In the genomic region with DNA sequence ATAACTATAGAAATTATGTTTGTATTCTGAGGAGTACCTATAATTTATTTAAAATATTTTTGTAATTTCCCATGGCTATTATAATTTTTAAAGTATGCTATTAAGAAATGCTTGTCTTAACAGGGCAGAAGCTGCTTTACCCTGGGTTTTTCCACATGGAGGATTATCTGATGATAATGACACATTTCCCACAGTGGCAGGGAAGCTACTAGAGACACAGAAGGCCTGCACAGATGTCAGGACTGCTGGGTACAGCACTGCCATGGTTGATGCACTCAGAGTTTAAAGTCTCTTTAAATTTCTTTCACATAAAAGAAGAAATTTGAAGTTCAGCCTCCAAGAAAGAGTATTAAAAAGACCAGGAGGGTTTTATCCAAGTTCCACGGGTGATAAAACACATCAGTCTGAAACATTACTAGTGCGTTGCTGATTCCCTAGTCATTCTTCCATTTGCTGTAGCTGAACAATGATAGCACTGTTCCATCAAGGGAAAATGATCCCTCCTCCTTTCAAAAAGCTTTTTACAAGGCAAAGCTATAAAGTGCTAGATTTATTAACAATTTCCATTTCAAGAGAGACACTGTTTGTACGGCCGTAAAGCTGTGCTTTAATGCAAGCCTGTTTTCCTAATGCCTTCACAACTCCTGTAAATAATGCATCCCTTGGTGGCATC, we compare ENCODE assay signal across 32 cellular contexts.
DNase-seq lines count a peak whose midpoint lies in the region; ATAC-seq and TF ChIP-seq lines count a peak whose summit lies in the region.
"Had no signal": no experiment of that assay in that cellular context is flagged by ENCODE, and none has a peak within 500 bp of the region (broad histone marks: within the 10 kb centered on the region; RNA-seq: fewer than 3 reads in every experiment).

No MANE protein-coding gene starts in this region.

- H3K9me3 ChIP-seq in WERI-Rb-1 (ENCODE audit: severe bottlenecking), result no peaks in the 10 kb centered on the region
- H3K9me3 ChIP-seq: esophagus squamous epithelium, MG63, ovary, upper lobe of right lung had no signal

- no peaks in the 10 kb centered on the region for H3K27me3 ChIP-seq in WERI-Rb-1 (ENCODE audit: insufficient read depth, low read depth, severe bottlenecking)
- H3K27me3 ChIP-seq: esophagus squamous epithelium, foreskin keratinocyte, MG63, ovary, upper lobe of right lung had no signal

- H3K9me3 Mint-ChIP-seq in neural crest cell, result no peaks in the 10 kb centered on the region
- H3K9me3 Mint-ChIP-seq in activated CD8-positive, alpha-beta T cell treated with anti-CD3 and anti-CD28 coated beads, Interleukin-2, amount 10 ng/mL, durations not matched to agents 7 days and 5 days (ENCODE audit: insufficient read depth), result peaks cover 6% of the 10 kb centered on the region
- peaks cover 27% of the 10 kb centered on the region for H3K9me3 Mint-ChIP-seq in activated T-helper 2 cell treated with anti-CD3 and anti-CD28 coated beads, Interferon-gamma antibody, Interleukin-2, Interleukin-4, amounts not matched to agents 10 μg/mL and 5 μg/mL and 100 μg/mL, durations not matched to agents 14 hours and 24 hours and 36 hours
- H3K9me3 Mint-ChIP-seq: brain had no signal

- POLR2A ChIA-PET in activated CD8-positive, alpha-beta T cell treated with anti-CD3 and anti-CD28 coated beads, Interleukin-2, amount 10 ng/mL, durations not matched to agents 7 days and 5 days (lab: Charles Lee), result no interaction called here

- TF ChIP-seq CTCF in WERI-Rb-1 (IDR thresholded peaks at IDR 0.05; ENCODE audit: low read depth, low read length) (no peak), neural crest cell (conservative IDR thresholded peaks at IDR 0.05) (no peak)

- H3K4me3 Mint-ChIP-seq in neural crest cell, result no peak overlapping the region
- H3K4me3 Mint-ChIP-seq in activated CD8-positive, alpha-beta T cell treated with anti-CD3 and anti-CD28 coated beads, Interleukin-2, amount 10 ng/mL, durations not matched to agents 7 days and 5 days, result no peak overlapping the region
- no peak overlapping the region for H3K4me3 Mint-ChIP-seq in activated T-helper 2 cell treated with anti-CD3 and anti-CD28 coated beads, Interferon-gamma antibody, Interleukin-2, Interleukin-4, amounts not matched to agents 10 μg/mL and 5 μg/mL and 100 μg/mL, durations not matched to agents 14 hours and 24 hours and 36 hours (ENCODE audit: low read depth)
- H3K4me3 Mint-ChIP-seq: activated CD4-positive, alpha-beta memory T cell treated with anti-CD3 and anti-CD28 coated beads, Interleukin-2, amount 10 ng/mL, durations not matched to agents 7 days and 5 days; activated naive CD4-positive, alpha-beta T cell treated with anti-CD3 and anti-CD28 coated beads, Interleukin-2, amount 50 U/mL, for 24 hours; activated T-helper 17 cell treated with anti-CD3 and anti-CD28 coated beads, Interleukin-2, amount 50 U/mL, for 72 hours; brain; CD4-positive, CD25-positive, alpha-beta regulatory T cell; natural killer cell treated with Interleukin-12 subunit alpha and Interleukin-12 subunit beta and Interleukin-15 and Interleukin-18, amount 100 ng/mL, for 72 hours had no signal

- no peaks in the 10 kb centered on the region for H3K36me3 ChIP-seq in WERI-Rb-1
- H3K36me3 ChIP-seq: esophagus squamous epithelium, MG63, ovary, upper lobe of right lung had no signal

- DNase-seq in COLO829 (ENCODE audit: low spot score), result peak; percentile 62
- DNase-seq in NCI-H2171 (lab: John Stamatoyannopoulos, UW), result peak; percentile 53
- peak; percentile 22 for DNase-seq in WERI-Rb-1
- no peak for DNase-seq in neural crest cell (ENCODE audit: low read depth, low spot score)
- no peak for DNase-seq in activated CD8-positive, alpha-beta T cell treated with anti-CD3 and anti-CD28 coated beads, Interleukin-2, amount 10 ng/mL, durations not matched to agents 7 days and 5 days
- no peak for DNase-seq in activated T-helper 2 cell treated with anti-CD3 and anti-CD28 coated beads, Interferon-gamma antibody, Interleukin-2, Interleukin-4, amounts not matched to agents 10 μg/mL and 5 μg/mL and 100 μg/mL, durations not matched to agents 14 hours and 24 hours and 36 hours (ENCODE audit: low spot score)
- no peak for DNase-seq in DMS79 treated with DMSO at 0.1 percent for 48 hours (lab: John Stamatoyannopoulos, UW)
- DNase-seq: activated CD4-positive, alpha-beta memory T cell treated with anti-CD3 and anti-CD28 coated beads, Interleukin-2, amount 10 ng/mL, durations not matched to agents 7 days and 5 days; activated CD4-positive, CD25-positive, alpha-beta regulatory T cell treated with anti-CD3 and anti-CD28 coated beads, Interleukin-2, amount 50 U/mL, for 72 hours; amniotic stem cell; CD4-positive, CD25-positive, alpha-beta regulatory T cell; esophagus squamous epithelium; foreskin keratinocyte; GOT3; MG63; NCI-H1417 treated with DMSO at 0.1 percent for 48 hours; NCI-H510A; ovary; SHP77; stimulated activated naive CD4-positive, alpha-beta T cell treated with Interleukin-2 at 50 U/mL for 16 hours; T-helper 2 cell; upper lobe of right lung had no signal

- no peak for ATAC-seq in activated CD8-positive, alpha-beta T cell treated with anti-CD3 and anti-CD28 coated beads, Interleukin-2, amount 10 ng/mL, durations not matched to agents 7 days and 5 days
- ATAC-seq in HG02642 (IDR thresholded peaks at IDR 0.05; ENCODE audit: poor library complexity, unreplicated experiment), result no peak
- ATAC-seq: activated T-helper 17 cell treated with anti-CD3 and anti-CD28 coated beads, Interleukin-2, amount 50 U/mL, for 72 hours; foreskin keratinocyte; GM12878; natural killer cell treated with Interleukin-12 subunit alpha and Interleukin-12 subunit beta and Interleukin-15 and Interleukin-18, amount 100 ng/mL, for 72 hours; Panc1; upper lobe of right lung had no signal

- H3K4me3 ChIP-seq in WERI-Rb-1 (ENCODE audit: low read depth, low read length), result no peak overlapping the region
- H3K4me3 ChIP-seq: esophagus squamous epithelium, GM12878, lung, MG63, ovary, skin epidermis, upper lobe of right lung had no signal

- no peaks in the 10 kb centered on the region for H3K27me3 Mint-ChIP-seq in neural crest cell (ENCODE audit: low read depth)
- H3K27me3 Mint-ChIP-seq in activated CD8-positive, alpha-beta T cell treated with anti-CD3 and anti-CD28 coated beads, Interleukin-2, amount 10 ng/mL, durations not matched to agents 7 days and 5 days (ENCODE audit: low read depth), result no peaks in the 10 kb centered on the region
- no peaks in the 10 kb centered on the region for H3K27me3 Mint-ChIP-seq in activated T-helper 2 cell treated with anti-CD3 and anti-CD28 coated beads, Interferon-gamma antibody, Interleukin-2, Interleukin-4, amounts not matched to agents 10 μg/mL and 5 μg/mL and 100 μg/mL, durations not matched to agents 14 hours and 24 hours and 36 hours (ENCODE audit: low read depth)
- H3K27me3 Mint-ChIP-seq: activated CD4-positive, alpha-beta memory T cell treated with anti-CD3 and anti-CD28 coated beads, Interleukin-2, amount 10 ng/mL, durations not matched to agents 7 days and 5 days; activated naive CD4-positive, alpha-beta T cell treated with anti-CD3 and anti-CD28 coated beads, Interleukin-2, amount 50 U/mL, for 24 hours; activated T-helper 17 cell treated with anti-CD3 and anti-CD28 coated beads, Interleukin-2, amount 50 U/mL, for 72 hours; brain; CD4-positive, CD25-positive, alpha-beta regulatory T cell; natural killer cell treated with Interleukin-12 subunit alpha and Interleukin-12 subunit beta and Interleukin-15 and Interleukin-18, amount 100 ng/mL, for 72 hours had no signal

- no peak overlapping the region for H3K27ac ChIP-seq in WERI-Rb-1
- H3K27ac ChIP-seq: esophagus squamous epithelium, foreskin keratinocyte, KMS-11, ovary, skin epidermis, upper lobe of right lung had no signal

- peak overlapping the region; percentile 50 for H3K27ac Mint-ChIP-seq in neural crest cell (ENCODE audit: unreplicated experiment)
- H3K27ac Mint-ChIP-seq in activated CD8-positive, alpha-beta T cell treated with anti-CD3 and anti-CD28 coated beads, Interleukin-2, amount 10 ng/mL, durations not matched to agents 7 days and 5 days, result no peak overlapping the region
- no peak overlapping the region for H3K27ac Mint-ChIP-seq in activated T-helper 2 cell treated with anti-CD3 and anti-CD28 coated beads, Interferon-gamma antibody, Interleukin-2, Interleukin-4, amounts not matched to agents 10 μg/mL and 5 μg/mL and 100 μg/mL, durations not matched to agents 14 hours and 24 hours and 36 hours
- H3K27ac Mint-ChIP-seq: activated CD4-positive, alpha-beta memory T cell treated with anti-CD3 and anti-CD28 coated beads, Interleukin-2, amount 10 ng/mL, durations not matched to agents 7 days and 5 days; activated naive CD4-positive, alpha-beta T cell treated with anti-CD3 and anti-CD28 coated beads, Interleukin-2, amount 50 U/mL, for 24 hours; activated T-helper 17 cell treated with anti-CD3 and anti-CD28 coated beads, Interleukin-2, amount 50 U/mL, for 72 hours; CD4-positive, CD25-positive, alpha-beta regulatory T cell; natural killer cell treated with Interleukin-12 subunit alpha and Interleukin-12 subunit beta and Interleukin-15 and Interleukin-18, amount 100 ng/mL, for 72 hours had no signal

- intact Hi-C loops in activated T-helper 2 cell treated with anti-CD3 and anti-CD28 coated beads, Interferon-gamma antibody, Interleukin-2, Interleukin-4, amounts not matched to agents 10 μg/mL and 5 μg/mL and 100 μg/mL, durations not matched to agents 14 hours and 24 hours and 36 hours (cut with micrococcal nuclease), result no loop called here

- CTCF ChIA-PET in activated CD8-positive, alpha-beta T cell treated with anti-CD3 and anti-CD28 coated beads, Interleukin-2, amount 10 ng/mL, durations not matched to agents 7 days and 5 days (lab: Charles Lee), result no interaction called here

- no peaks in the 10 kb centered on the region for H3K36me3 Mint-ChIP-seq in neural crest cell (ENCODE audit: low read depth)
- H3K36me3 Mint-ChIP-seq in activated CD8-positive, alpha-beta T cell treated with anti-CD3 and anti-CD28 coated beads, Interleukin-2, amount 10 ng/mL, durations not matched to agents 7 days and 5 days (ENCODE audit: low read depth), result no peaks in the 10 kb centered on the region
- H3K36me3 Mint-ChIP-seq in activated T-helper 2 cell treated with anti-CD3 and anti-CD28 coated beads, Interferon-gamma antibody, Interleukin-2, Interleukin-4, amounts not matched to agents 10 μg/mL and 5 μg/mL and 100 μg/mL, durations not matched to agents 14 hours and 24 hours and 36 hours (ENCODE audit: low read depth), result no peaks in the 10 kb centered on the region
- H3K36me3 Mint-ChIP-seq: activated naive CD4-positive, alpha-beta T cell treated with anti-CD3 and anti-CD28 coated beads, Interleukin-2, amount 50 U/mL, for 24 hours; brain; CD4-positive, CD25-positive, alpha-beta regulatory T cell; natural killer cell treated with Interleukin-12 subunit alpha and Interleukin-12 subunit beta and Interleukin-15 and Interleukin-18, amount 100 ng/mL, for 72 hours had no signal

- H3K4me1 Mint-ChIP-seq in neural crest cell, result peaks cover 27% of the 10 kb centered on the region
- H3K4me1 Mint-ChIP-seq in activated CD8-positive, alpha-beta T cell treated with anti-CD3 and anti-CD28 coated beads, Interleukin-2, amount 10 ng/mL, durations not matched to agents 7 days and 5 days (ENCODE audit: low read depth), result no peaks in the 10 kb centered on the region
- H3K4me1 Mint-ChIP-seq in activated T-helper 2 cell treated with anti-CD3 and anti-CD28 coated beads, Interferon-gamma antibody, Interleukin-2, Interleukin-4, amounts not matched to agents 10 μg/mL and 5 μg/mL and 100 μg/mL, durations not matched to agents 14 hours and 24 hours and 36 hours (ENCODE audit: low read depth), result no peaks in the 10 kb centered on the region
- H3K4me1 Mint-ChIP-seq: activated CD4-positive, alpha-beta memory T cell treated with anti-CD3 and anti-CD28 coated beads, Interleukin-2, amount 10 ng/mL, durations not matched to agents 7 days and 5 days; activated naive CD4-positive, alpha-beta T cell treated with anti-CD3 and anti-CD28 coated beads, Interleukin-2, amount 50 U/mL, for 24 hours; activated T-helper 17 cell treated with anti-CD3 and anti-CD28 coated beads, Interleukin-2, amount 50 U/mL, for 72 hours; CD4-positive, CD25-positive, alpha-beta regulatory T cell had no signal

Comparison
In these comparisons a context has a peak if more than half of its experiments do, and no peak if none do; other contexts are left out.
1. DNase-seq: peak in COLO829 (single experiment), NCI-H2171 (single experiment) and WERI-Rb-1 (single experiment); none in neural crest cell (single experiment), activated CD8-positive, alpha-beta T cell treated with anti-CD3 and anti-CD28 coated beads, Interleukin-2, amount 10 ng/mL, durations not matched to agents 7 days and 5 days (single experiment), activated T-helper 2 cell treated with anti-CD3 and anti-CD28 coated beads, Interferon-gamma antibody, Interleukin-2, Interleukin-4, amounts not matched to agents 10 μg/mL and 5 μg/mL and 100 μg/mL, durations not matched to agents 14 hours and 24 hours and 36 hours (single experiment) and DMS79 treated with DMSO at 0.1 percent for 48 hours (single experiment).